Comparison of ENCODE assay signal across 1 cellular context in genomic region chr7:116802144-116802747, GRCh38.
TF ChIP-seq lines count a peak whose summit lies in the region.

No MANE protein-coding gene starts in this region.

TF ChIP-seq in IMR-90, 13 proteins besides CTCF, POLR2A, EP300 and RAD21 (continued from another document):
- TF ChIP-seq USF2 (IDR thresholded peaks at IDR 0.05; ENCODE audit: low read depth, low read length): no peak
TF ChIP-seq in IMR-90: peak in this region for 0.
